In the genomic region with DNA sequence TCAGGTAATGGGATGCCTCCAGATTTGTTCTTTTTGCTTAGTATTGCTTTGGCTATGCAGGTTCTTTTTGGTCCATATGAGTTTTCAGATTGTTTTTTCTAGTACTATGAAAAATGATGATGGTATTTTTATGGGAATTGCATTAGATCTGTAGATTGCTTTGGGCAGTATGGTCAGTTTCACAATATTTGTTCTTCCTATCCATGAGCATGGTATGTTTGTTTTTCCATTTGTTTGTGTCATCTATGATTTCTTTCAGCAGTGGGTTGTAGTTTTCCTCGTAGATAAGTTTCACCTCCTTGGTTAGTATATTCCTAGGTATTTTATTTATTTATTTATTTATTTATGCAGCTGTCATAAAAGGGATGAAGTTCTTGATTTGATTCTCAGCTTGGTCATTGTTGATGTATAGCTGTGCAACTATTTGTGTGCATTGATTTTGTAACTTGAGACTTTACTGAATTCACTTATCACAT, we compare ENCODE assay signal across 3 cellular contexts.
"Had no signal": no experiment of that assay in that cellular context is flagged by ENCODE, and none has a peak within 500 bp of the region (broad histone marks: within the 10 kb centered on the region; RNA-seq: fewer than 3 reads in every experiment).

No MANE protein-coding gene starts in this region.

- ATAC-seq: GM12878 had no signal

- DNase-seq: GDM1, GF-D8 had no signal

- H3K4me3 ChIP-seq: GM12878 had no signal
